9 cellular contexts compared by ENCODE assay signal in genomic region chr4:147578057-147578476, GRCh38. TPM values are rescaled to one million over a fixed set of nuclear protein-coding genes. Genes with fewer than 3 reads are reported as not detected.
DNase-seq lines count a peak whose midpoint lies in the region; ATAC-seq and TF ChIP-seq lines count a peak whose summit lies in the region.
"Had no signal": no experiment of that assay in that cellular context is flagged by ENCODE, and none has a peak within 500 bp of the region (broad histone marks: within the 10 kb centered on the region; RNA-seq: fewer than 3 reads in every experiment).

No MANE protein-coding gene starts in this region.

- CTCF ChIA-PET in RWPE1 (lab: Yijun Ruan, JAX) = interaction anchor here (0.9 kb wide), 1 partner anchor 28 kb away, joined by 6 read pairs; no protein-coding TSS in a partner anchor

- H3K4me3 ChIP-seq in GM23248 (no peak overlapping the region), fibroblast of lung (replicated peaks in 1 of 4; ENCODE audit: control extremely low read depth in 1 of 4, insufficient read depth in 1 of 4, low read depth in 3 of 4, low read length in 4 of 4) (no peak overlapping the region), skeletal muscle cell (ENCODE audit: low read depth, low read length) (no peak overlapping the region)

- H3K36me3 ChIP-seq in GM23248 (ENCODE audit: low read depth) (no peaks in the 10 kb centered on the region), fibroblast of lung (ENCODE audit: control insufficient read depth, insufficient read depth, low read length) (no peaks in the 10 kb centered on the region)

- no peaks in the 10 kb centered on the region for H3K36me3 Mint-ChIP-seq in stimulated activated effector memory CD8-positive, alpha-beta T cell treated with anti-CD3 and anti-CD28 coated beads, Interleukin-12 subunit alpha, Interleukin-12 subunit beta, amount 100 ng/mL, for 72 hours
- H3K36me3 Mint-ChIP-seq in activated T-cell treated with anti-CD3 and anti-CD28 coated beads, Interleukin-2, amount 50 U/mL, for 4 hours (ENCODE audit: insufficient read depth) = no peaks in the 10 kb centered on the region

- H3K27me3 Mint-ChIP-seq in activated T-cell treated with anti-CD3 and anti-CD28 coated beads, Interleukin-2, amount 50 U/mL, for 4 hours (ENCODE audit: low read depth) = peaks cover 8% of the 10 kb centered on the region

- WGBS in GM23248 (ENCODE audit: low coverage in 1 of 2, low lambda C conversion rate in 2 of 2, missing lambda C conversion rate in 2 of 2), 2 experiments = 76 to 81% methylated on average over 5 of the region's 5 CpGs

- no peak overlapping the region for H3K27ac ChIP-seq in GM23248
- H3K27ac ChIP-seq in RWPE1 = peak overlapping the region; percentile 67
- H3K27ac ChIP-seq in fibroblast of lung (ENCODE audit: insufficient read depth, low read length) = no peak overlapping the region

- H3K27me3 ChIP-seq in GM23248 (replicated peaks; ENCODE audit: insufficient read depth) (no peaks in the 10 kb centered on the region), fibroblast of lung (ENCODE audit: control insufficient read depth, insufficient read depth, low read length) (no peaks in the 10 kb centered on the region)

- H3F3A ChIP-seq in GM23248 (ENCODE audit: insufficient read depth) = peaks cover 20% of the 10 kb centered on the region; the same call in 1 of the 2 replicates

- H4K20me1 ChIP-seq in GM23248 (ENCODE audit: insufficient read depth) (no peaks in the 10 kb centered on the region), fibroblast of lung (ENCODE audit: control insufficient read depth, extremely low read depth, insufficient read depth, low read length) (no peaks in the 10 kb centered on the region)

- TF ChIP-seq CTCF in RWPE1 (conservative IDR thresholded peaks at IDR 0.05; ENCODE audit: low read depth) (no peak), fibroblast of lung (conservative IDR thresholded peaks at IDR 0.05 in 1 of 2, IDR thresholded peaks at IDR 0.05 in 1 of 2; ENCODE audit: low read depth in 1 of 2, low read length in 2 of 2) (no peak)

- H3K4me1 ChIP-seq in GM23248 (ENCODE audit: insufficient read depth) (peaks cover 9% of the 10 kb centered on the region; the same call in 1 of the 2 replicates), fibroblast of lung (ENCODE audit: control insufficient read depth, extremely low read depth, insufficient read depth, low read length) (peaks cover 4% of the 10 kb centered on the region)

- in situ Hi-C loops in GM23248 (cut with MboI) = no loop called here

- H2AFZ ChIP-seq in GM23248 = no peak overlapping the region
- no peak overlapping the region for H2AFZ ChIP-seq in fibroblast of lung (ENCODE audit: low read length)

- H3K4me1 Mint-ChIP-seq in stimulated activated effector memory CD8-positive, alpha-beta T cell treated with anti-CD3 and anti-CD28 coated beads, Interleukin-12 subunit alpha, Interleukin-12 subunit beta, amount 100 ng/mL, for 72 hours = peaks cover 5% of the 10 kb centered on the region
- H3K4me1 Mint-ChIP-seq in activated T-cell treated with anti-CD3 and anti-CD28 coated beads, Interleukin-2, amount 50 U/mL, for 4 hours (ENCODE audit: low read depth) = no peaks in the 10 kb centered on the region

- H3K4me3 Mint-ChIP-seq in stimulated activated effector memory CD8-positive, alpha-beta T cell treated with anti-CD3 and anti-CD28 coated beads, Interleukin-12 subunit alpha, Interleukin-12 subunit beta, amount 100 ng/mL, for 72 hours = no peak overlapping the region
- no peak overlapping the region for H3K4me3 Mint-ChIP-seq in activated T-cell treated with anti-CD3 and anti-CD28 coated beads, Interleukin-2, amount 50 U/mL, for 4 hours

- H3K9me3 Mint-ChIP-seq in stimulated activated effector memory CD8-positive, alpha-beta T cell treated with anti-CD3 and anti-CD28 coated beads, Interleukin-12 subunit alpha, Interleukin-12 subunit beta, amount 100 ng/mL, for 72 hours = no peaks in the 10 kb centered on the region
- peaks cover 5% of the 10 kb centered on the region for H3K9me3 Mint-ChIP-seq in activated T-cell treated with anti-CD3 and anti-CD28 coated beads, Interleukin-2, amount 50 U/mL, for 4 hours

- no peaks in the 10 kb centered on the region for H3K9me3 ChIP-seq in GM23248 (ENCODE audit: low read depth)
- no peaks in the 10 kb centered on the region for H3K9me3 ChIP-seq in fibroblast of lung (ENCODE audit: control insufficient read depth, insufficient read depth, low read depth, low read length)

- H3K4me2 ChIP-seq in GM23248 (ENCODE audit: unreplicated experiment) (no peak overlapping the region), fibroblast of lung (ENCODE audit: extremely low read depth, insufficient read depth, low read length) (no peak overlapping the region)

- H3K79me2 ChIP-seq in GM23248 (ENCODE audit: insufficient read depth) = no peaks in the 10 kb centered on the region
- no peaks in the 10 kb centered on the region for H3K79me2 ChIP-seq in fibroblast of lung (ENCODE audit: control insufficient read depth, insufficient read depth, low read length)

- DNase-seq in GM23248 = peak; percentile 59
- peak; percentile 98 for DNase-seq in RWPE1 (ENCODE audit: low spot score)
- peak; percentile 96 to 98 for DNase-seq in fibroblast of lung (ENCODE audit: low read depth in 2 of 2)
- DNase-seq in skeletal muscle cell (ENCODE audit: low read depth) = peak; percentile 99
- no peak for DNase-seq in stimulated activated effector memory CD8-positive, alpha-beta T cell treated with anti-CD3 and anti-CD28 coated beads, Interleukin-12 subunit alpha, Interleukin-12 subunit beta, amount 100 ng/mL, for 72 hours (ENCODE audit: low spot score in 2 of 2)
- no peak for DNase-seq in activated T-cell treated with anti-CD3 and anti-CD28 coated beads, Interleukin-2, amount 50 U/mL, for 4 hours
- DNase-seq: activated T-cell treated with anti-CD3 and anti-CD28 coated beads, Interleukin-2, amount 50 U/mL, for 1 hour; effector memory CD4-positive, alpha-beta T cell had no signal

- no peak overlapping the region for H3K27ac Mint-ChIP-seq in stimulated activated effector memory CD8-positive, alpha-beta T cell treated with anti-CD3 and anti-CD28 coated beads, Interleukin-12 subunit alpha, Interleukin-12 subunit beta, amount 100 ng/mL, for 72 hours

- no peaks in the 10 kb centered on the region for H3K9me2 ChIP-seq in GM23248 (ENCODE audit: insufficient read depth)

- POLR2A ChIA-PET in RWPE1 (lab: Yijun Ruan, JAX; ENCODE audit: low non-redundant PET) = interaction anchor here (0.6 kb wide), 1 partner anchor 396 kb away, joined by 4 read pairs; no protein-coding TSS in a partner anchor

- no peak overlapping the region for H3K9ac ChIP-seq in GM23248
- no peak overlapping the region for H3K9ac ChIP-seq in fibroblast of lung (ENCODE audit: insufficient read depth, low read length)

- ATAC-seq in stimulated activated effector memory CD8-positive, alpha-beta T cell treated with anti-CD3 and anti-CD28 coated beads, Interleukin-12 subunit alpha, Interleukin-12 subunit beta, amount 100 ng/mL, for 72 hours = no peak
- no peak for ATAC-seq in HG03457 (IDR thresholded peaks at IDR 0.05; ENCODE audit: unreplicated experiment)
- ATAC-seq in activated T-cell treated with anti-CD3 and anti-CD28 coated beads, Interleukin-2, amount 50 U/mL, for 4 hours = no peak

RNA-seq across cellular contexts. Expression of gene TMEM184C, which starts 39.1 kb away (rescaled TPM):
- total RNA-seq in GM23248 (2014; rRNA removed; shearing (Covaris generic)) = 36.5 and 36.8 TPM in 2 replicates
- polyA plus RNA-seq in GM23248 (2016; fragmentation: Nextera tagmentation; extraction: Ambion mirVana) = 26.2 and 30.9 TPM in 2 replicates
- 32.6 and 34.3 TPM in 2 replicates for total RNA-seq in fibroblast of lung
- 23.7 and 30.6 TPM in 2 replicates for polyA plus RNA-seq in fibroblast of lung
- 20.5 and 24.8 TPM in 2 replicates for polyA plus RNA-seq in fibroblast of lung (2012)
- polyA minus RNA-seq in fibroblast of lung (ENCODE audit: low replicate concordance) = 13.6 and 21.0 TPM in 2 replicates
- 10 to 100 TPM; 29.1 to 31.1 (median 30.4) TPM for total RNA-seq in activated T-cell treated with anti-CD3 and anti-CD28 coated beads, Interleukin-2, amount 50 U/mL, for 4 hours

Comparison
In these comparisons a context has a peak if more than half of its experiments do, and no peak if none do; other contexts are left out.
1. DNase-seq: peak in GM23248 (single experiment), RWPE1 (single experiment), fibroblast of lung (2 of 2) and skeletal muscle cell (single experiment); none in stimulated activated effector memory CD8-positive, alpha-beta T cell treated with anti-CD3 and anti-CD28 coated beads, Interleukin-12 subunit alpha, Interleukin-12 subunit beta, amount 100 ng/mL, for 72 hours (0 of 2) and activated T-cell treated with anti-CD3 and anti-CD28 coated beads, Interleukin-2, amount 50 U/mL, for 4 hours (single experiment).